Comparison of ENCODE assay signal across 17 cellular contexts in the genomic region with DNA sequence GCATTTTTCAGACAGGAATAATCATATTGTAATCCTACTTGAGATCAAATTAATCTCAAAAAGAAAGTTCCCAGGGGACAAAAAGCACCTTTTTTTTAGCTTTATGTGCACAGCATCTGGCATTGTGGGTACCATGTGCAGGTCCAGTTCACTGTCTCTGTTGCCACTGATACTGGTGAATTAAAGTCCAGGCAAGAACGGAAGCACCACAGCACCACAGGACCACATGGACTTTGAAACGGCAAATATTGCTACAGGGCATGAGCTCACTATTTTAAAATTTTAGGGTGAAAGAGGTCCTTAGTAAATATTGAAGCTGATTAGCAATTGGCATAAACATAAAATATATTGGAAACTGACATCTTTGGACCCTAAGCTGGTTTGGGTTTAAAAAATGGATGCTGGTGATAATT.
"Had no signal": no experiment of that assay in that cellular context is flagged by ENCODE, and none has a peak within 500 bp of the region (broad histone marks: within the 10 kb centered on the region; RNA-seq: fewer than 3 reads in every experiment).

No MANE protein-coding gene starts in this region.

- H3K9me3 Mint-ChIP-seq: endodermal cell, immature natural killer cell, natural killer cell, neural crest cell, type B pancreatic cell had no signal

- H3K4me3 Mint-ChIP-seq: endodermal cell, immature natural killer cell, natural killer cell, neural crest cell, type B pancreatic cell had no signal

- H3K4me1 ChIP-seq: right atrium auricular region, suprapubic skin, thyroid gland had no signal

- H3K9me3 ChIP-seq: mucosa of descending colon, right atrium auricular region, suprapubic skin, thyroid gland had no signal

- H3K4me1 Mint-ChIP-seq: immature natural killer cell, natural killer cell had no signal

- H3K36me3 ChIP-seq: right atrium auricular region, suprapubic skin, thyroid gland had no signal

- H3K27me3 ChIP-seq: foreskin keratinocyte, right atrium auricular region, suprapubic skin, thyroid gland had no signal

- H3K4me3 ChIP-seq: coronary artery, mucosa of descending colon, right atrium auricular region, smooth muscle cell, suprapubic skin, thyroid gland had no signal

- DNase-seq: effector CD4-positive, alpha-beta T cell; endodermal cell; erythroblast; foreskin keratinocyte; immature natural killer cell; left ventricle myocardium superior; mucosa of descending colon; natural killer cell; stimulated activated CD4-positive, alpha-beta T cell treated with anti-CD3 and anti-CD28 coated beads, Interleukin-2, amount 100 ng/mL, for 48 hours; stimulated activated naive CD8-positive, alpha-beta T cell treated with anti-CD3 and anti-CD28 coated beads, Interleukin-15, Interleukin-2, amounts not matched to agents 100 U/mL and 50 U/mL, for 24 hours; thyroid gland had no signal

- H3K27ac ChIP-seq: coronary artery, foreskin keratinocyte, right atrium auricular region, suprapubic skin, thyroid gland had no signal

- H3K27ac Mint-ChIP-seq: endodermal cell, immature natural killer cell, natural killer cell, type B pancreatic cell had no signal

- H3K36me3 Mint-ChIP-seq: immature natural killer cell, natural killer cell, type B pancreatic cell had no signal

- ATAC-seq: foreskin keratinocyte; left ventricle myocardium superior; natural killer cell; stimulated activated naive CD8-positive, alpha-beta T cell treated with anti-CD3 and anti-CD28 coated beads, Interleukin-15, Interleukin-2, amounts not matched to agents 100 U/mL and 50 U/mL, for 24 hours had no signal
